In the genomic region with DNA sequence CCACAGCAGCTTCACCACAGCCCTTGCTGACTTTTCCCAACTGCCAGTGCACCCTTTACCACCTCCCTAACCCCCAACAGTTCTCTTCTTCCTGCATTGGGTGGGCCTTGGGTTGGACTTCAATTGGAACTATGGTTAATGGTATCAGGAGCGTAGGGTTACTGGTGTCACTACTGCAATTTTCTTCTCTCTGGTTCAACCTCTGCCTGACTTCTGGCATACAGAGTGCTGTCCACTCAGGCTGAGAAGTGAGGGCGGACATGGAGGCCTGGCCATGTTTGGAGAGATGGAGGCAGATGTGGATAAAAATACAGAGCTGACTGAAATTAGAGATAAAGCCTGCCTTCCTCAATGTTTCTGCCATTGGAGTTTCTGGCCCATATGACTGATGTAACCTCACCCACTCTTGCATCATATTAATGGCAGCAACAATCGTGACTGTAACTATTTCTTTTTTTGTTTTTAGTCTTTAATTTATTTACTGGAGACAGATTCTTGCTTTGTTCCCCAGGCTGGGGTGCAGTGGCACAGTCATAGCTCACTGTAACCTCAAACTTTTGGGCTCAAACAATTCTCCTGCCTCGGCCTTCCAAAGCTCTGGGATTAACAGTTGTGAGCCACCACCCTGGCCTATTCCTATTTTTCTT, we compare ENCODE assay signal across 1 cellular context.
TF ChIP-seq lines count a peak whose summit lies in the region.

No MANE protein-coding gene starts in this region.

TF ChIP-seq in K562, 482 proteins besides CTCF, POLR2A, EP300 and RAD21 (continued from another document and continues in another):
- TF ChIP-seq, protein P1, sequence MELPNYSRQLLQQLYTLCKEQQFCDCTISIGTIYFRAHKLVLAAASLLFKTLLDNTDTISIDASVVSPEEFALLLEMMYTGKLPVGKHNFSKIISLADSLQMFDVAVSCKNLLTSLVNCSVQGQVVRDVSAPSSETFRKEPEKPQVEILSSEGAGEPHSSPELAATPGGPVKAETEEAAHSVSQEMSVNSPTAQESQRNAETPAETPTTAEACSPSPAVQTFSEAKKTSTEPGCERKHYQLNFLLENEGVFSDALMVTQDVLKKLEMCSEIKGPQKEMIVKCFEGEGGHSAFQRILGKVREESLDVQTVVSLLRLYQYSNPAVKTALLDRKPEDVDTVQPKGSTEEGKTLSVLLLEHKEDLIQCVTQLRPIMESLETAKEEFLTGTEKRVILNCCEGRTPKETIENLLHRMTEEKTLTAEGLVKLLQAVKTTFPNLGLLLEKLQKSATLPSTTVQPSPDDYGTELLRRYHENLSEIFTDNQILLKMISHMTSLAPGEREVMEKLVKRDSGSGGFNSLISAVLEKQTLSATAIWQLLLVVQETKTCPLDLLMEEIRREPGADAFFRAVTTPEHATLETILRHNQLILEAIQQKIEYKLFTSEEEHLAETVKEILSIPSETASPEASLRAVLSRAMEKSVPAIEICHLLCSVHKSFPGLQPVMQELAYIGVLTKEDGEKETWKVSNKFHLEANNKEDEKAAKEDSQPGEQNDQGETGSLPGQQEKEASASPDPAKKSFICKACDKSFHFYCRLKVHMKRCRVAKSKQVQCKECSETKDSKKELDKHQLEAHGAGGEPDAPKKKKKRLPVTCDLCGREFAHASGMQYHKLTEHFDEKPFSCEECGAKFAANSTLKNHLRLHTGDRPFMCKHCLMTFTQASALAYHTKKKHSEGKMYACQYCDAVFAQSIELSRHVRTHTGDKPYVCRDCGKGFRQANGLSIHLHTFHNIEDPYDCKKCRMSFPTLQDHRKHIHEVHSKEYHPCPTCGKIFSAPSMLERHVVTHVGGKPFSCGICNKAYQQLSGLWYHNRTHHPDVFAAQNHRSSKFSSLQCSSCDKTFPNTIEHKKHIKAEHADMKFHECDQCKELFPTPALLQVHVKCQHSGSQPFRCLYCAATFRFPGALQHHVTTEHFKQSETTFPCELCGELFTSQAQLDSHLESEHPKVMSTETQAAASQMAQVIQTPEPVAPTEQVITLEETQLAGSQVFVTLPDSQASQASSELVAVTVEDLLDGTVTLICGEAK (IDR thresholded peaks at IDR 0.05), result 0 out of 2 replicates have a peak, but pooled peaks have one; percentile 6
- TF ChIP-seq, protein P1 (CRISPR knock-in tag; IDR thresholded peaks at IDR 0.05), result no peak
- TF ChIP-seq XRCC5 (IDR thresholded peaks at IDR 0.05; ENCODE audit: low read depth, low read length), result no peak
- peak; percentile 95 for TF ChIP-seq ZNF175 (CRISPR knock-in tag; IDR thresholded peaks at IDR 0.05; ENCODE audit: low read depth)
- TF ChIP-seq ILK (tag; IDR thresholded peaks at IDR 0.05; ENCODE audit: borderline replicate concordance, low read depth), result peak; percentile 5; the same call in 1 of the 2 replicates
- no peak for TF ChIP-seq FOS (IDR thresholded peaks at IDR 0.05; ENCODE audit: extremely low read depth, insufficient read length)
- TF ChIP-seq NR2C2 (CRISPR knock-in tag; IDR thresholded peaks at IDR 0.05), result no peak
- peak; percentile 38; the same call in 1 of the 2 replicates for TF ChIP-seq NR2C2 (tag; IDR thresholded peaks at IDR 0.05)
- peak; percentile 83; the same call in 1 of the 2 replicates for TF ChIP-seq ZNF76 (CRISPR knock-in tag; IDR thresholded peaks at IDR 0.05; ENCODE audit: borderline replicate concordance)
- 0 out of 2 replicates have a peak, but pooled peaks have one; percentile 34 for TF ChIP-seq GABPA (tag; conservative IDR thresholded peaks at IDR 0.05; ENCODE audit: low read depth)
- TF ChIP-seq ZNF398 (CRISPR knock-in tag; IDR thresholded peaks at IDR 0.05), result 0 out of 2 replicates have a peak, but pooled peaks have one; percentile 21
- peak; percentile 93 for TF ChIP-seq ATF3 (IDR thresholded peaks at IDR 0.05)
- TF ChIP-seq ATF3 (CRISPR knock-in tag; conservative IDR thresholded peaks at IDR 0.05), result no peak
- no peak for TF ChIP-seq NR4A1 (CRISPR knock-in tag; IDR thresholded peaks at IDR 0.05)
- peak; percentile 92 for TF ChIP-seq NR4A1 (tag; IDR thresholded peaks at IDR 0.05)
- TF ChIP-seq, protein P2, sequence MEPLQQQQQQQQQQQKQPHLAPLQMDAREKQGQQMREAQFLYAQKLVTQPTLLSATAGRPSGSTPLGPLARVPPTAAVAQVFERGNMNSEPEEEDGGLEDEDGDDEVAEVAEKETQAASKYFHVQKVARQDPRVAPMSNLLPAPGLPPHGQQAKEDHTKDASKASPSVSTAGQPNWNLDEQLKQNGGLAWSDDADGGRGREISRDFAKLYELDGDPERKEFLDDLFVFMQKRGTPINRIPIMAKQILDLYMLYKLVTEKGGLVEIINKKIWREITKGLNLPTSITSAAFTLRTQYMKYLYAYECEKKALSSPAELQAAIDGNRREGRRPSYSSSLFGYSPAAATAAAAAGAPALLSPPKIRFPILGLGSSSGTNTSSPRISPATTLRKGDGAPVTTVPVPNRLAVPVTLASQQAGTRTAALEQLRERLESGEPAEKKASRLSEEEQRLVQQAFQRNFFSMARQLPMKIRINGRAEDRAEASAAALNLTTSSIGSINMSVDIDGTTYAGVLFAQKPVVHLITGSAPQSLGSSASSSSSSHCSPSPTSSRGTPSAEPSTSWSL (CRISPR knock-in tag; IDR thresholded peaks at IDR 0.05; ENCODE audit: borderline replicate concordance), result peak; percentile 84; the same call in 1 of the 2 replicates
- TF ChIP-seq ZNF197 (CRISPR knock-in tag; IDR thresholded peaks at IDR 0.05; ENCODE audit: low read depth), result 0 out of 2 replicates have a peak, but pooled peaks have one; percentile 56
- TF ChIP-seq PHB2 (IDR thresholded peaks at IDR 0.05; ENCODE audit: low read depth), result no peak
- peak; percentile 70; the same call in 1 of the 2 replicates for TF ChIP-seq CXXC5 (CRISPR knock-in tag; IDR thresholded peaks at IDR 0.05)
- TF ChIP-seq JUND (IDR thresholded peaks at IDR 0.05; ENCODE audit: borderline replicate concordance, low read depth, low read length), result peak; percentile 65; the same call in 1 of the 2 replicates
- peak; percentile 53; the same call in 1 of the 3 replicates for TF ChIP-seq JUND (tag; IDR thresholded peaks at IDR 0.05; ENCODE audit: borderline replicate concordance, low read depth, low read length)
- no peak for TF ChIP-seq TCF7L2 (IDR thresholded peaks at IDR 0.05; ENCODE audit: low read depth, low read length)
- TF ChIP-seq ZNF584 (CRISPR knock-in tag; IDR thresholded peaks at IDR 0.05; ENCODE audit: low read depth), result peak; percentile 78; the same call in 1 of the 2 replicates
- no peak for TF ChIP-seq FOXK1 (CRISPR knock-in tag; IDR thresholded peaks at IDR 0.05; ENCODE audit: borderline replicate concordance)
- no peak for TF ChIP-seq HNRNPLL (IDR thresholded peaks at IDR 0.05; ENCODE audit: low read depth, low read length, poor library complexity, severe bottlenecking)
- TF ChIP-seq ZFPM2 (CRISPR knock-in tag; IDR thresholded peaks at IDR 0.05), result no peak
- peak; percentile 31; the same call in 1 of the 2 replicates for TF ChIP-seq L3MBTL2 (IDR thresholded peaks at IDR 0.05)
- TF ChIP-seq PTTG1 (tag; IDR thresholded peaks at IDR 0.05; ENCODE audit: low read depth), result peak; percentile 57; the same call in 1 of the 2 replicates
